ENCODE assay signal across 1 cellular context in genomic region chr15:92244703-92245102, GRCh38.
TF ChIP-seq lines count a peak whose summit lies in the region.

No MANE protein-coding gene starts in this region.

TF ChIP-seq in SK-N-SH, 30 proteins besides CTCF, POLR2A, EP300 and RAD21 (continued from another document):
- no peak for TF ChIP-seq MAX (IDR thresholded peaks at IDR 0.05; ENCODE audit: low read depth)
- TF ChIP-seq JUND (IDR thresholded peaks at IDR 0.05) = no peak
- TF ChIP-seq YY1 (IDR thresholded peaks at IDR 0.05; ENCODE audit: low read depth) = no peak
- TF ChIP-seq RXRA (IDR thresholded peaks at IDR 0.05; ENCODE audit: borderline replicate concordance, low read depth) = no peak
